Comparison of ENCODE assay signal across 8 cellular contexts in the genomic region with DNA sequence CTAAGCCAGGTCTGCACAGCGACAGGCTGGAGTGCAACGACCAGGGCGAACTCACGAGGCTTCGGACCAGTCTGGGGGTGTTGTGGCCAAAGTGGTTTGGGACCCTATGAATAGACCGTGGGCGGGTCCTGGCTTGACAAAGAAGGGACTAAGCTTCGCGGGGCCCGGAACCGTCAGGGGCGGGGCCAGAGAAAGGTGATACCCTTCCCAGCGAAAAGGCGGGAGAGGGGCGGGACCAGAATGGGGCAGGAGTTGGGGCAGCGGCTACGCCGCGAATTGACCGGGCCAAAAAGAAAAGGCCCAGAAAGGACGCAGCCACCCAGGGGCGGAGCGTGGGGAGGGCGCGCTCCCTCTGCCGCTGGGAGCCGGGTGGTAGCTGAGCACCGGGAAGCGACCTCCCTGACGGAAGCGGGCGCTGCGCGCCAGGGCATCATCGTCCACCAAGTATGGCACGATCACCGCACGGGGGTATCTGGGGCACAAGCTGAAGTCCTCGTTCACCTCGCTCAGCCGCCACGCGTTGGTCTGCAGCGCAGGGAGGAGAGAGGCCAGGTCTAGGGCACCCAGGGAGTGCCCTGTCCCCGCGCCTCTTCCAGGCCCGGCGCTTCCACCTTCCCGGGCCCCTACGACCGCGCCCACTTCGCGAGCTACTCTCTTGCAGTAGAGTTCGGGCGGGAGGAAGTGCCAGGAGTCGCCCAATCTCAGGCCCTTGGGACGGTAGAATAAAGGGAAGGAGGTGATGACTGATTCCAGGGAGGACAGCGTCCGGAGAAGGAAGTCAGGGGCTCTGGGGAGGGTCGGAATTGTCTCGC. TPM values are rescaled to one million over a fixed set of nuclear protein-coding genes. Genes with fewer than 3 reads are reported as not detected.
DNase-seq lines count a peak whose midpoint lies in the region; ATAC-seq, FAIRE-seq and TF ChIP-seq lines count a peak whose summit lies in the region.

No MANE protein-coding gene starts in this region.

- TF ChIP-seq POLR2A in HepG2 (IDR thresholded peaks at IDR 0.05; ENCODE audit: insufficient read depth in 1 of 2, low read depth in 2 of 2, low read length in 2 of 2): no peak

- no peak for TF ChIP-seq EP300 in HepG2 (IDR thresholded peaks at IDR 0.05; ENCODE audit: low read depth in 2 of 2, low read length in 2 of 2)
- TF ChIP-seq EP300 in HepG2 (CRISPR knock-in tag; IDR thresholded peaks at IDR 0.05; ENCODE audit: borderline replicate concordance): no peak

- ATAC-seq in GM19397 (IDR thresholded peaks at IDR 0.05; ENCODE audit: unreplicated experiment): peak; percentile 57
- peak; percentile 67 for ATAC-seq in activated CD4-positive, alpha-beta T cell treated with anti-CD3 and anti-CD28 coated beads for 36 hours
- no peak for ATAC-seq in HepG2
- peak; percentile 75 for ATAC-seq in stimulated activated effector memory CD8-positive, alpha-beta T cell treated with anti-CD3 and anti-CD28 coated beads, Interleukin-12 subunit alpha, Interleukin-12 subunit beta, amount 100 ng/mL, for 72 hours

- no peaks in the 10 kb centered on the region for H3K27me3 ChIP-seq in duodenal mucosa (ENCODE audit: control insufficient read depth in 1 of 2, insufficient read depth in 2 of 2, low read length in 2 of 2)
- H3K27me3 ChIP-seq in HepG2 (ENCODE audit: control insufficient read depth in 1 of 2, insufficient read depth in 2 of 2, low read length in 2 of 2): no peaks in the 10 kb centered on the region

- H3K27ac Mint-ChIP-seq in activated CD4-positive, alpha-beta T cell treated with anti-CD3 and anti-CD28 coated beads for 36 hours: peak overlapping the region; percentile 51
- peak overlapping the region; percentile 23 for H3K27ac Mint-ChIP-seq in stimulated activated effector memory CD8-positive, alpha-beta T cell treated with anti-CD3 and anti-CD28 coated beads, Interleukin-12 subunit alpha, Interleukin-12 subunit beta, amount 100 ng/mL, for 72 hours

- intact Hi-C loops in activated CD4-positive, alpha-beta T cell treated with anti-CD3 and anti-CD28 coated beads for 36 hours (cut with DNase I, micrococcal nuclease): no loop called here
- intact Hi-C loops in HepG2 (cut with micrococcal nuclease; ENCODE audit: unreplicated experiment): no loop called here

- CTCF ChIA-PET in activated CD4-positive, alpha-beta T cell treated with anti-CD3 and anti-CD28 coated beads for 36 hours (lab: Charles Lee): interaction anchor here (0.6 to 5.1 kb wide), 13 partner anchors 9 to 284 kb away, joined by 3 to 38 read pairs (median 5); partner anchors contain the start of genes BSDC1, FAM167B, LCK and MARCKSL1
- CTCF ChIA-PET in HepG2 (lab: Yijun Ruan, JAX; ENCODE audit: low intra/inter-chr PET ratio, low total read pairs): no interaction called here

- no peaks in the 10 kb centered on the region for H3K9me3 ChIP-seq in duodenal mucosa (ENCODE audit: control insufficient read depth in 1 of 2, low read length in 2 of 2)
- H3K9me3 ChIP-seq in HepG2 (ENCODE audit: low read length): no peaks in the 10 kb centered on the region

- no TSS peak for BruUV-seq in HepG2 (replicated peaks; lab: Mats Ljungman, UMichigan)

- peaks cover 2% of the 10 kb centered on the region for H3K36me3 Mint-ChIP-seq in activated CD4-positive, alpha-beta T cell treated with anti-CD3 and anti-CD28 coated beads for 36 hours (ENCODE audit: low read depth)
- no peaks in the 10 kb centered on the region for H3K36me3 Mint-ChIP-seq in stimulated activated effector memory CD8-positive, alpha-beta T cell treated with anti-CD3 and anti-CD28 coated beads, Interleukin-12 subunit alpha, Interleukin-12 subunit beta, amount 100 ng/mL, for 72 hours

- H3K79me2 ChIP-seq in HepG2 (ENCODE audit: insufficient read depth, low read length): no peaks in the 10 kb centered on the region

- whole genome bisulfite sequencing in HepG2 (ENCODE audit: low lambda C conversion rate): 91% methylated on average over 54 of the region's 62 CpGs

- TF ChIP-seq RAD21 in HepG2 (CRISPR knock-in tag; IDR thresholded peaks at IDR 0.05): no peak

- H3K27ac ChIP-seq in duodenal mucosa (ENCODE audit: low read depth, low read length) (peak overlapping the region; percentile 36), HepG2 (ENCODE audit: extremely low read length, insufficient read depth, low read length) (no peak overlapping the region)

- H3K36me3 ChIP-seq in duodenal mucosa (ENCODE audit: control insufficient read depth in 1 of 2, insufficient read depth in 2 of 2, low read length in 2 of 2) (no peaks in the 10 kb centered on the region), HepG2 (replicated peaks in 1 of 2; ENCODE audit: control insufficient read depth in 1 of 2, insufficient read depth in 2 of 2, low read length in 2 of 2) (no peaks in the 10 kb centered on the region)

- no peak for FAIRE-seq in HepG2 (lab: Jason Lieb, UNC)

- H3K4me3 ChIP-seq in AG09309 (ENCODE audit: control insufficient read depth, low read depth, low read length) (peak overlapping the region; percentile 67), duodenal mucosa (ENCODE audit: low read depth in 1 of 2, low read length in 2 of 2) (peak overlapping the region; percentile 71 to 86), HepG2 (replicated peaks in 1 of 3; ENCODE audit: insufficient read depth in 1 of 3, low read depth in 2 of 3, low read length in 3 of 3) (peak overlapping the region; percentile 42 to 57 (median 56); a peak in 3 of 6 replicates)

- peak; percentile 34 for TF ChIP-seq CTCF in AG09309 (IDR thresholded peaks at IDR 0.05; ENCODE audit: control insufficient read depth, insufficient read depth, low read depth, low read length, missing control alignments)
- no peak for TF ChIP-seq CTCF in HepG2 (CRISPR knock-in tag; IDR thresholded peaks at IDR 0.05)

- H3K4me1 Mint-ChIP-seq in activated CD4-positive, alpha-beta T cell treated with anti-CD3 and anti-CD28 coated beads for 36 hours: peaks cover 19% of the 10 kb centered on the region
- peaks cover 15% of the 10 kb centered on the region for H3K4me1 Mint-ChIP-seq in stimulated activated effector memory CD8-positive, alpha-beta T cell treated with anti-CD3 and anti-CD28 coated beads, Interleukin-12 subunit alpha, Interleukin-12 subunit beta, amount 100 ng/mL, for 72 hours

- in situ Hi-C loops in HepG2 (cut with HindIII; ENCODE audit: extremely low pct_ligation_motif_present, low pct_unique_long_range_greater_than_20kb): no loop called here

- no peaks in the 10 kb centered on the region for H3K9me3 Mint-ChIP-seq in activated CD4-positive, alpha-beta T cell treated with anti-CD3 and anti-CD28 coated beads for 36 hours (ENCODE audit: low read depth)
- H3K9me3 Mint-ChIP-seq in stimulated activated effector memory CD8-positive, alpha-beta T cell treated with anti-CD3 and anti-CD28 coated beads, Interleukin-12 subunit alpha, Interleukin-12 subunit beta, amount 100 ng/mL, for 72 hours: no peaks in the 10 kb centered on the region

- POLR2A ChIA-PET in activated CD4-positive, alpha-beta T cell treated with anti-CD3 and anti-CD28 coated beads for 36 hours (lab: Charles Lee): interaction anchor here (0.8 to 2.3 kb wide), 9 partner anchors 11 to 167 kb away, joined by 3 to 9 read pairs (median 4); partner anchors contain the start of genes BSDC1, HDAC1, LCK and MARCKSL1
- POLR2A ChIA-PET in HepG2 (lab: Yijun Ruan, JAX): interaction anchor here (0.9 to 3.2 kb wide), 10 partner anchors 10 to 154 kb away, joined by 3 to 28 read pairs (median 4); partner anchors contain the start of genes BSDC1, CCDC28B, LCK and MARCKSL1

- peaks cover 0 to 24% of the 10 kb centered on the region in 2 donors for H3K4me1 ChIP-seq in duodenal mucosa (ENCODE audit: control insufficient read depth in 1 of 2, insufficient read depth in 2 of 2, low read length in 2 of 2)
- peaks cover 44% of the 10 kb centered on the region for H3K4me1 ChIP-seq in HepG2 (ENCODE audit: insufficient read depth, low read length)

- no peaks in the 10 kb centered on the region for H3K27me3 Mint-ChIP-seq in activated CD4-positive, alpha-beta T cell treated with anti-CD3 and anti-CD28 coated beads for 36 hours

- no peak overlapping the region for H2AFZ ChIP-seq in HepG2 (ENCODE audit: low read length)

- H3K4me2 ChIP-seq in HepG2 (ENCODE audit: low read depth, low read length): peak overlapping the region; percentile 74

- H3K4me3 Mint-ChIP-seq in activated CD4-positive, alpha-beta T cell treated with anti-CD3 and anti-CD28 coated beads for 36 hours: peak overlapping the region; percentile 75
- peak overlapping the region; percentile 83 for H3K4me3 Mint-ChIP-seq in stimulated activated effector memory CD8-positive, alpha-beta T cell treated with anti-CD3 and anti-CD28 coated beads, Interleukin-12 subunit alpha, Interleukin-12 subunit beta, amount 100 ng/mL, for 72 hours

- no peaks in the 10 kb centered on the region for H4K20me1 ChIP-seq in HepG2 (ENCODE audit: insufficient read depth, low read length)

- DNase-seq in AG09309 (ENCODE audit: low read depth) (no peak), NCI-H2029 treated with DMSO at 0.1 percent for 48 hours (lab: John Stamatoyannopoulos, UW) (peak; percentile 34), HepG2 (ENCODE audit: low spot score) (no peak), GM19240 (ENCODE audit: insufficient read length, low spot score) (no peak)
- peak; percentile 74 for DNase-seq in activated CD4-positive, alpha-beta T cell treated with anti-CD3 and anti-CD28 coated beads for 36 hours
- DNase-seq in stimulated activated effector memory CD8-positive, alpha-beta T cell treated with anti-CD3 and anti-CD28 coated beads, Interleukin-12 subunit alpha, Interleukin-12 subunit beta, amount 100 ng/mL, for 72 hours (ENCODE audit: low spot score in 2 of 2): peak in 1 of 2 donors; percentile 73

- peak overlapping the region; percentile 59 to 64 for H3K9ac ChIP-seq in duodenal mucosa (ENCODE audit: low read depth in 1 of 2, low read length in 2 of 2)
- H3K9ac ChIP-seq in HepG2 (ENCODE audit: insufficient read depth, low read depth, low read length): no peak overlapping the region

RNA-seq across cellular contexts. Expression of gene FAM167B, which starts 6.7 kb away (rescaled TPM):
- total RNA-seq in activated CD4-positive, alpha-beta T cell treated with anti-CD3 and anti-CD28 coated beads for 36 hours: under 1 TPM; 0.72 to 0.82 TPM
- 0.15 and 0.45 TPM in 2 replicates for total RNA-seq in HepG2 (2016; rRNA removed; fragmentation: Illumina TruSeq; extraction: Trizol)
- 0.30 TPM in 1 of 2 replicates, not detected in the other for total RNA-seq in HepG2 (2016; cell fraction: cytosol; rRNA removed; fragmentation: Illumina TruSeq; extraction: Trizol; ENCODE audit: low read depth)
- 0.28 TPM in 1 of 2 replicates, not detected in the other for total RNA-seq in HepG2 (2016; cell fraction: insoluble cytoplasmic fraction; rRNA removed; fragmentation: Illumina TruSeq; extraction: Trizol)
- total RNA-seq in HepG2 (2016; cell fraction: membrane; rRNA removed; fragmentation: Illumina TruSeq; extraction: Trizol): 0.31 and 0.65 TPM in 2 replicates
- total RNA-seq in HepG2 (2016; cell fraction: nucleus; rRNA removed; fragmentation: Illumina TruSeq; extraction: Trizol): 0.41 TPM in 1 of 2 replicates, not detected in the other
- 0.70 and 1.1 TPM in 2 replicates for polyA plus RNA-seq in HepG2 (2011; rRNA removed)
- polyA plus RNA-seq in HepG2 (2011; cell fraction: cytosol; rRNA removed): 0.67 and 1.1 TPM in 2 replicates
- 0.51 and 0.55 TPM in 2 replicates for polyA plus RNA-seq in HepG2 (2011; cell fraction: nucleus; rRNA removed)
- 0.94 and 1.4 TPM in 2 replicates for polyA plus RNA-seq in HepG2 (2012)
- polyA plus RNA-seq in HepG2 (2016; cell fraction: cytosol; fragmentation: Illumina TruSeq; extraction: Trizol; ENCODE audit: low read depth): 0.37 and 0.38 TPM in 2 replicates
- polyA plus RNA-seq in HepG2 (2016; cell fraction: insoluble cytoplasmic fraction; fragmentation: Illumina TruSeq; extraction: Trizol; ENCODE audit: low read depth): 0.44 and 0.56 TPM in 2 replicates
- 0.42 and 0.56 TPM in 2 replicates for polyA plus RNA-seq in HepG2 (2016; cell fraction: membrane; fragmentation: Illumina TruSeq; extraction: Trizol; ENCODE audit: low read depth)
- polyA plus RNA-seq in HepG2 (2016; cell fraction: nucleus; fragmentation: Illumina TruSeq; extraction: Trizol; ENCODE audit: insufficient read depth, low read depth): 0.89 TPM in 1 of 2 replicates, not detected in the other
- polyA minus RNA-seq in HepG2 (2011; rRNA and poly(A)+ RNA removed; ENCODE audit: low replicate concordance): 0.44 and 1.3 TPM in 2 replicates
- polyA minus RNA-seq in HepG2 (2011; cell fraction: cytosol; rRNA and poly(A)+ RNA removed): 0.70 TPM in 1 of 2 replicates, not detected in the other
- not detected in 2 replicates for polyA minus RNA-seq in HepG2 (2011; cell fraction: nucleus; rRNA and poly(A)+ RNA removed)

RNA-seq across cellular contexts. Expression of gene LCK, which starts 10.7 kb away (rescaled TPM):
- 100 to 1,000 TPM; 179 to 220 TPM for total RNA-seq in activated CD4-positive, alpha-beta T cell treated with anti-CD3 and anti-CD28 coated beads for 36 hours
- 0.83 and 0.93 TPM in 2 replicates for total RNA-seq in HepG2 (2016; rRNA removed; fragmentation: Illumina TruSeq; extraction: Trizol)
- 0.30 TPM in 1 of 2 replicates, not detected in the other for total RNA-seq in HepG2 (2016; cell fraction: cytosol; rRNA removed; fragmentation: Illumina TruSeq; extraction: Trizol; ENCODE audit: low read depth)
- 0.54 and 0.61 TPM in 2 replicates for total RNA-seq in HepG2 (2016; cell fraction: insoluble cytoplasmic fraction; rRNA removed; fragmentation: Illumina TruSeq; extraction: Trizol)
- 0.31 and 0.40 TPM in 2 replicates for total RNA-seq in HepG2 (2016; cell fraction: membrane; rRNA removed; fragmentation: Illumina TruSeq; extraction: Trizol)
- total RNA-seq in HepG2 (2016; cell fraction: nucleus; rRNA removed; fragmentation: Illumina TruSeq; extraction: Trizol): 0.40 and 1.3 TPM in 2 replicates
- 1.8 and 3.1 TPM in 2 replicates for polyA plus RNA-seq in HepG2 (2011; rRNA removed)
- 1.6 and 2.2 TPM in 2 replicates for polyA plus RNA-seq in HepG2 (2011; cell fraction: cytosol; rRNA removed)
- 5.1 and 6.4 TPM in 2 replicates for polyA plus RNA-seq in HepG2 (2011; cell fraction: nucleus; rRNA removed)
- polyA plus RNA-seq in HepG2 (2012): 1.2 and 1.3 TPM in 2 replicates
- polyA plus RNA-seq in HepG2 (2016; cell fraction: cytosol; fragmentation: Illumina TruSeq; extraction: Trizol; ENCODE audit: low read depth): 0.06 and 0.08 TPM in 2 replicates
- polyA plus RNA-seq in HepG2 (2016; cell fraction: insoluble cytoplasmic fraction; fragmentation: Illumina TruSeq; extraction: Trizol; ENCODE audit: low read depth): 0.60 and 0.75 TPM in 2 replicates
- polyA plus RNA-seq in HepG2 (2016; cell fraction: membrane; fragmentation: Illumina TruSeq; extraction: Trizol; ENCODE audit: low read depth): 0.17 and 0.27 TPM in 2 replicates
- polyA plus RNA-seq in HepG2 (2016; cell fraction: nucleus; fragmentation: Illumina TruSeq; extraction: Trizol; ENCODE audit: insufficient read depth, low read depth): 0.71 and 1.1 TPM in 2 replicates
- 0.42 and 2.6 TPM in 2 replicates for polyA minus RNA-seq in HepG2 (2011; rRNA and poly(A)+ RNA removed; ENCODE audit: low replicate concordance)
- polyA minus RNA-seq in HepG2 (2011; cell fraction: cytosol; rRNA and poly(A)+ RNA removed): 1.2 and 1.3 TPM in 2 replicates
- polyA minus RNA-seq in HepG2 (2011; cell fraction: nucleus; rRNA and poly(A)+ RNA removed): 0.75 and 2.3 TPM in 2 replicates

RNA-seq across cellular contexts. Expression of gene EIF3I, which starts 18.1 kb away (rescaled TPM):
- 100 to 1,000 TPM; 299 to 349 TPM for total RNA-seq in activated CD4-positive, alpha-beta T cell treated with anti-CD3 and anti-CD28 coated beads for 36 hours
- 223 and 286 TPM in 2 replicates for total RNA-seq in HepG2 (2016; rRNA removed; fragmentation: Illumina TruSeq; extraction: Trizol)
- 67.0 and 70.3 TPM in 2 replicates for total RNA-seq in HepG2 (2016; cell fraction: cytosol; rRNA removed; fragmentation: Illumina TruSeq; extraction: Trizol; ENCODE audit: low read depth)
- 235 and 275 TPM in 2 replicates for total RNA-seq in HepG2 (2016; cell fraction: insoluble cytoplasmic fraction; rRNA removed; fragmentation: Illumina TruSeq; extraction: Trizol)
- 130 and 131 TPM in 2 replicates for total RNA-seq in HepG2 (2016; cell fraction: membrane; rRNA removed; fragmentation: Illumina TruSeq; extraction: Trizol)
- 55.1 and 64.8 TPM in 2 replicates for total RNA-seq in HepG2 (2016; cell fraction: nucleus; rRNA removed; fragmentation: Illumina TruSeq; extraction: Trizol)
- 210 and 218 TPM in 2 replicates for polyA plus RNA-seq in HepG2 (2011; rRNA removed)
- 334 and 368 TPM in 2 replicates for polyA plus RNA-seq in HepG2 (2011; cell fraction: cytosol; rRNA removed)
- 51.9 and 67.9 TPM in 2 replicates for polyA plus RNA-seq in HepG2 (2011; cell fraction: nucleus; rRNA removed)
- 173 and 177 TPM in 2 replicates for polyA plus RNA-seq in HepG2 (2012)
- polyA plus RNA-seq in HepG2 (2016; cell fraction: cytosol; fragmentation: Illumina TruSeq; extraction: Trizol; ENCODE audit: low read depth): 77.8 and 80.3 TPM in 2 replicates
- 282 and 311 TPM in 2 replicates for polyA plus RNA-seq in HepG2 (2016; cell fraction: insoluble cytoplasmic fraction; fragmentation: Illumina TruSeq; extraction: Trizol; ENCODE audit: low read depth)
- polyA plus RNA-seq in HepG2 (2016; cell fraction: membrane; fragmentation: Illumina TruSeq; extraction: Trizol; ENCODE audit: low read depth): 120 and 124 TPM in 2 replicates
- 90.6 and 90.7 TPM in 2 replicates for polyA plus RNA-seq in HepG2 (2016; cell fraction: nucleus; fragmentation: Illumina TruSeq; extraction: Trizol; ENCODE audit: insufficient read depth, low read depth)
- polyA minus RNA-seq in HepG2 (2011; rRNA and poly(A)+ RNA removed; ENCODE audit: low replicate concordance): 326 and 552 TPM in 2 replicates
- 107 and 121 TPM in 2 replicates for polyA minus RNA-seq in HepG2 (2011; cell fraction: cytosol; rRNA and poly(A)+ RNA removed)
- polyA minus RNA-seq in HepG2 (2011; cell fraction: nucleus; rRNA and poly(A)+ RNA removed): 37.5 and 37.7 TPM in 2 replicates

RNA-seq across cellular contexts. Expression of gene TMEM234, which starts 18.2 kb away (rescaled TPM):
- 1 to 10 TPM; 7.3 to 8.2 TPM for total RNA-seq in activated CD4-positive, alpha-beta T cell treated with anti-CD3 and anti-CD28 coated beads for 36 hours
- 4.2 and 9.0 TPM in 2 replicates for total RNA-seq in HepG2 (2016; rRNA removed; fragmentation: Illumina TruSeq; extraction: Trizol)
- 5.8 and 6.9 TPM in 2 replicates for total RNA-seq in HepG2 (2016; cell fraction: cytosol; rRNA removed; fragmentation: Illumina TruSeq; extraction: Trizol; ENCODE audit: low read depth)
- 3.5 and 8.7 TPM in 2 replicates for total RNA-seq in HepG2 (2016; cell fraction: insoluble cytoplasmic fraction; rRNA removed; fragmentation: Illumina TruSeq; extraction: Trizol)
- total RNA-seq in HepG2 (2016; cell fraction: membrane; rRNA removed; fragmentation: Illumina TruSeq; extraction: Trizol): 5.1 and 5.2 TPM in 2 replicates
- 11.7 and 11.9 TPM in 2 replicates for total RNA-seq in HepG2 (2016; cell fraction: nucleus; rRNA removed; fragmentation: Illumina TruSeq; extraction: Trizol)
- polyA plus RNA-seq in HepG2 (2011; rRNA removed): 6.1 and 6.8 TPM in 2 replicates
- 3.9 and 4.6 TPM in 2 replicates for polyA plus RNA-seq in HepG2 (2011; cell fraction: cytosol; rRNA removed)
- polyA plus RNA-seq in HepG2 (2011; cell fraction: nucleus; rRNA removed): 23.3 and 24.8 TPM in 2 replicates
- polyA plus RNA-seq in HepG2 (2012): 4.1 and 4.7 TPM in 2 replicates
- polyA plus RNA-seq in HepG2 (2016; cell fraction: cytosol; fragmentation: Illumina TruSeq; extraction: Trizol; ENCODE audit: low read depth): 3.2 TPM in 2 replicates
- 3.8 and 4.7 TPM in 2 replicates for polyA plus RNA-seq in HepG2 (2016; cell fraction: insoluble cytoplasmic fraction; fragmentation: Illumina TruSeq; extraction: Trizol; ENCODE audit: low read depth)
- polyA plus RNA-seq in HepG2 (2016; cell fraction: membrane; fragmentation: Illumina TruSeq; extraction: Trizol; ENCODE audit: low read depth): 2.9 and 3.0 TPM in 2 replicates
- polyA plus RNA-seq in HepG2 (2016; cell fraction: nucleus; fragmentation: Illumina TruSeq; extraction: Trizol; ENCODE audit: insufficient read depth, low read depth): 14.3 and 14.8 TPM in 2 replicates
- 21.3 and 41.3 TPM in 2 replicates for polyA minus RNA-seq in HepG2 (2011; rRNA and poly(A)+ RNA removed; ENCODE audit: low replicate concordance)
- 1.7 and 3.0 TPM in 2 replicates for polyA minus RNA-seq in HepG2 (2011; cell fraction: cytosol; rRNA and poly(A)+ RNA removed)
- 24.1 and 26.1 TPM in 2 replicates for polyA minus RNA-seq in HepG2 (2011; cell fraction: nucleus; rRNA and poly(A)+ RNA removed)

RNA-seq across cellular contexts. Expression of gene DCDC2B, which starts 31.5 kb away (rescaled TPM):
- total RNA-seq in activated CD4-positive, alpha-beta T cell treated with anti-CD3 and anti-CD28 coated beads for 36 hours: not detected
- total RNA-seq in HepG2 (2016; rRNA removed; fragmentation: Illumina TruSeq; extraction: Trizol): not detected in 2 replicates
- total RNA-seq in HepG2 (2016; cell fraction: cytosol; rRNA removed; fragmentation: Illumina TruSeq; extraction: Trizol; ENCODE audit: low read depth): not detected in 2 replicates
- total RNA-seq in HepG2 (2016; cell fraction: insoluble cytoplasmic fraction; rRNA removed; fragmentation: Illumina TruSeq; extraction: Trizol): not detected in 2 replicates
- total RNA-seq in HepG2 (2016; cell fraction: membrane; rRNA removed; fragmentation: Illumina TruSeq; extraction: Trizol): not detected in 2 replicates
- total RNA-seq in HepG2 (2016; cell fraction: nucleus; rRNA removed; fragmentation: Illumina TruSeq; extraction: Trizol): not detected in 2 replicates
- not detected in 2 replicates for polyA plus RNA-seq in HepG2 (2011; rRNA removed)
- not detected in 2 replicates for polyA plus RNA-seq in HepG2 (2011; cell fraction: cytosol; rRNA removed)
- not detected in 2 replicates for polyA plus RNA-seq in HepG2 (2011; cell fraction: nucleus; rRNA removed)
- 0.09 and 0.12 TPM in 2 replicates for polyA plus RNA-seq in HepG2 (2012)
- polyA plus RNA-seq in HepG2 (2016; cell fraction: cytosol; fragmentation: Illumina TruSeq; extraction: Trizol; ENCODE audit: low read depth): not detected in 2 replicates
- polyA plus RNA-seq in HepG2 (2016; cell fraction: insoluble cytoplasmic fraction; fragmentation: Illumina TruSeq; extraction: Trizol; ENCODE audit: low read depth): not detected in 2 replicates
- not detected in 2 replicates for polyA plus RNA-seq in HepG2 (2016; cell fraction: membrane; fragmentation: Illumina TruSeq; extraction: Trizol; ENCODE audit: low read depth)
- not detected in 2 replicates for polyA plus RNA-seq in HepG2 (2016; cell fraction: nucleus; fragmentation: Illumina TruSeq; extraction: Trizol; ENCODE audit: insufficient read depth, low read depth)
- polyA minus RNA-seq in HepG2 (2011; rRNA and poly(A)+ RNA removed; ENCODE audit: low replicate concordance): 0.12 TPM in 1 of 2 replicates, not detected in the other
- polyA minus RNA-seq in HepG2 (2011; cell fraction: cytosol; rRNA and poly(A)+ RNA removed): not detected in 2 replicates
- polyA minus RNA-seq in HepG2 (2011; cell fraction: nucleus; rRNA and poly(A)+ RNA removed): not detected in 2 replicates

Comparison
In these comparisons a context has a peak if more than half of its experiments do, and no peak if none do; other contexts are left out.
1. DNase-seq: peak in NCI-H2029 treated with DMSO at 0.1 percent for 48 hours (single experiment) and activated CD4-positive, alpha-beta T cell treated with anti-CD3 and anti-CD28 coated beads for 36 hours (single experiment); none in AG09309 (single experiment), HepG2 (single experiment) and GM19240 (single experiment).
2. RNA of gene LCK, which starts 10.7 kb away (total RNA-seq): 179 to 220 TPM in activated CD4-positive, alpha-beta T cell treated with anti-CD3 and anti-CD28 coated beads for 36 hours; 0.30 to 1.3 TPM in HepG2; every median in the first group is over 10 times any median in the second.
3. Peak in every context shown above with its lines, with median percentiles within 50 percentile points of each other: H3K4me3 ChIP-seq.